In the genomic region with DNA sequence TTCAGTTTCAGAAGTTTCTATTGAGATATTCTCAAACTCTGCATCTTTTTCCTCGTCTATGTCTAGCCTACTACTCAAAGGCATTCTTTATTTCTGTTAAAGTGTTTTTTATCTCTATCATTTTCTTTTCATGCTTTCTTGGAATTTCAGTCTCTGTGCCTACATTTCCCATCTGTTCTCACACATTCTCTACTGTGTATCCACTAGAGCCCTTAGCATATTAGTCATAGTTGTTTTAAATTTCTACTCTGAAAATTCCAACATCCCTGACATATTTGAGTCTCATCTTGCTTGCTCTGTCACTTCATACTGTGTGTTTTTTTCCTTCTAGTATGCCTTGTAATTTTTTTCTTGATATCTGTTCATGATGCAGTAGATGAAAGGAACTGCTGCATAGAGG, we compare ENCODE assay signal across 15 cellular contexts.
A peak's percentile ranks its signal among the peaks of the same experiment; 100 is the strongest.
DNase-seq lines count a peak whose midpoint lies in the region; ATAC-seq, FAIRE-seq and TF ChIP-seq lines count a peak whose summit lies in the region.
"Had no signal": no experiment of that assay in that cellular context is flagged by ENCODE, and none has a peak within 500 bp of the region (broad histone marks: within the 10 kb centered on the region; RNA-seq: fewer than 3 reads in every experiment).

No MANE protein-coding gene starts in this region.

- intact Hi-C loops in PC-3 (cut with micrococcal nuclease) (loop anchor here (5.0 kb wide), 1 partner anchor 44 kb away; no protein-coding TSS in a partner anchor), endothelial cell of umbilical vein (cut with micrococcal nuclease) (loop anchor here (5.0 kb wide), 1 partner anchor 286 kb away; no protein-coding TSS in a partner anchor)

- peaks cover 12% of the 10 kb centered on the region for H3K4me1 Mint-ChIP-seq in stimulated activated memory B cell treated with anti-CD40 and anti-IgM and Interleukin-4, amounts not matched to agents 10 μg/mL and 1 μg/mL and 100 μg/mL, for 72 hours

- H3K9me3 Mint-ChIP-seq in stimulated activated memory B cell treated with anti-CD40 and anti-IgM and Interleukin-4, amounts not matched to agents 10 μg/mL and 1 μg/mL and 100 μg/mL, for 72 hours, result peaks cover 7% of the 10 kb centered on the region

- no peak overlapping the region for H2AFZ ChIP-seq in ACC112 (ENCODE audit: low read length, unreplicated experiment)
- H2AFZ ChIP-seq in PC-3 (ENCODE audit: low read length), result no peak overlapping the region
- H2AFZ ChIP-seq in endothelial cell of umbilical vein (ENCODE audit: low read depth, low read length), result no peak overlapping the region

- peak overlapping the region; percentile 87 for H3K27ac ChIP-seq in ACC112 (ENCODE audit: low read depth, low read length)
- H3K27ac ChIP-seq in PC-3 (ENCODE audit: low read length), result no peak overlapping the region
- peak overlapping the region; percentile 82 for H3K27ac ChIP-seq in endothelial cell of umbilical vein (ENCODE audit: insufficient read depth, low read depth, low read length)
- H3K27ac ChIP-seq: dorsolateral prefrontal cortex had no signal

- dilution Hi-C loops in endothelial cell of umbilical vein (cut with MboI; ENCODE audit: extremely low pct_ligation_motif_present, low sequenced_read_pairs), result no loop called here

- TF ChIP-seq POLR2A in endothelial cell of umbilical vein (IDR thresholded peaks at IDR 0.05; ENCODE audit: low read depth, low read length), result no peak

- peak overlapping the region; percentile 50; the same call in 1 of the 2 replicates for H3K4me3 ChIP-seq in ACC112 (ENCODE audit: low read depth, low read length)
- no peak overlapping the region for H3K4me3 ChIP-seq in PC-3 (ENCODE audit: low read length)
- peak overlapping the region in 1 of 3 experiments; percentile 46 for H3K4me3 ChIP-seq in endothelial cell of umbilical vein (replicated peaks in 1 of 3; ENCODE audit: insufficient read depth in 1 of 3, low read depth in 1 of 3, low read length in 3 of 3)
- H3K4me3 ChIP-seq: dorsolateral prefrontal cortex, heart right ventricle had no signal

- H3K36me3 ChIP-seq in ACC112 (ENCODE audit: insufficient read depth, low read length) (no peaks in the 10 kb centered on the region), PC-3 (ENCODE audit: low read depth, low read length) (no peaks in the 10 kb centered on the region), endothelial cell of umbilical vein (ENCODE audit: control insufficient read depth in 2 of 2, extremely low read depth in 1 of 2, insufficient read depth in 2 of 2, low read length in 2 of 2) (no peaks in the 10 kb centered on the region)
- H3K36me3 ChIP-seq: heart right ventricle had no signal

- POLR2A ChIA-PET in PC-3 (lab: Charles Lee; ENCODE audit: unreplicated experiment), result no interaction called here
- POLR2A ChIA-PET in endothelial cell of umbilical vein (lab: Charles Lee), result interaction anchor here (0.6 to 1.0 kb wide), 3 partner anchors 42 to 898 kb away, joined by 3 to 7 read pairs (median 5); no protein-coding TSS in a partner anchor

- BruUV-seq in PC-3 (replicated peaks; lab: Mats Ljungman, UMichigan), result TSS peak; percentile 50
- TSS peak; percentile 67 for BruUV-seq in endothelial cell of umbilical vein (replicated peaks; lab: Mats Ljungman, UMichigan)

- no peak overlapping the region for H3K4me3 Mint-ChIP-seq in stimulated activated memory B cell treated with anti-CD40 and anti-IgM and Interleukin-4, amounts not matched to agents 10 μg/mL and 1 μg/mL and 100 μg/mL, for 72 hours
- H3K4me3 Mint-ChIP-seq: activated naive CD8-positive, alpha-beta T cell treated with anti-CD3 and anti-CD28 coated beads, Interleukin-2, amount 50 U/mL, for 24 hours had no signal

- DNase-seq in PC-3, result peak; percentile 22
- DNase-seq in endothelial cell of umbilical vein (ENCODE audit: low read depth, low spot score), result no peak
- DNase-seq in myocyte (ENCODE audit: low read depth), result peak; percentile 11
- no peak for DNase-seq in GOT3 (lab: John Stamatoyannopoulos, UW)
- no peak for DNase-seq in stimulated activated CD4-positive, alpha-beta T cell treated with anti-CD3 and anti-CD28 coated beads, Interleukin-2, amount 100 ng/mL, for 48 hours
- DNase-seq: activated naive CD8-positive, alpha-beta T cell treated with anti-CD3 and anti-CD28 coated beads, Interleukin-2, amount 50 U/mL, for 24 hours; activated T-cell treated with anti-CD3 and anti-CD28 coated beads for 4 hours; dorsolateral prefrontal cortex; left ventricle myocardium superior; NCI-H2171 had no signal

- H3F3A ChIP-seq in PC-3 (ENCODE audit: low read length, unreplicated experiment), result peaks cover 8% of the 10 kb centered on the region

- no peak for ATAC-seq in PC-3
- ATAC-seq in stimulated activated memory B cell treated with anti-CD40 and anti-IgM and Interleukin-4, amounts not matched to agents 10 μg/mL and 1 μg/mL and 100 μg/mL, for 72 hours, result no peak
- ATAC-seq in HG03460 (IDR thresholded peaks at IDR 0.05; ENCODE audit: unreplicated experiment), result no peak
- ATAC-seq: activated CD4-positive, CD25-positive, alpha-beta regulatory T cell treated with anti-CD3 and anti-CD28 coated beads, Interleukin-2, amount 50 U/mL, for 24 hours; activated naive CD8-positive, alpha-beta T cell treated with anti-CD3 and anti-CD28 coated beads, Interleukin-2, amount 50 U/mL, for 24 hours had no signal

- no peaks in the 10 kb centered on the region for H3K27me3 ChIP-seq in ACC112 (ENCODE audit: insufficient read depth, low read length)
- H3K27me3 ChIP-seq in PC-3 (ENCODE audit: low read length), result no peaks in the 10 kb centered on the region
- no peaks in the 10 kb centered on the region for H3K27me3 ChIP-seq in endothelial cell of umbilical vein (ENCODE audit: control insufficient read depth in 2 of 2, insufficient read depth in 2 of 2, low read length in 2 of 2)
- H3K27me3 ChIP-seq: dorsolateral prefrontal cortex, heart right ventricle had no signal

- peaks cover 7% of the 10 kb centered on the region for H3K27me3 Mint-ChIP-seq in stimulated activated memory B cell treated with anti-CD40 and anti-IgM and Interleukin-4, amounts not matched to agents 10 μg/mL and 1 μg/mL and 100 μg/mL, for 72 hours
- H3K27me3 Mint-ChIP-seq: activated naive CD8-positive, alpha-beta T cell treated with anti-CD3 and anti-CD28 coated beads, Interleukin-2, amount 50 U/mL, for 24 hours had no signal

- H3K9me2 ChIP-seq in PC-3 (replicated peaks; ENCODE audit: low read length), result no peaks in the 10 kb centered on the region

- H3K36me3 Mint-ChIP-seq in stimulated activated memory B cell treated with anti-CD40 and anti-IgM and Interleukin-4, amounts not matched to agents 10 μg/mL and 1 μg/mL and 100 μg/mL, for 72 hours, result no peaks in the 10 kb centered on the region

- no peak for FAIRE-seq in endothelial cell of umbilical vein (lab: Jason Lieb, UNC)

- H3K4me1 ChIP-seq in ACC112 (ENCODE audit: control insufficient read depth, insufficient read depth, low read length, unreplicated experiment), result peaks cover 52% of the 10 kb centered on the region
- peaks cover 33% of the 10 kb centered on the region for H3K4me1 ChIP-seq in PC-3 (ENCODE audit: insufficient read depth, low read length)
- H3K4me1 ChIP-seq in endothelial cell of umbilical vein (ENCODE audit: control insufficient read depth, extremely low read depth, insufficient read depth, low read length), result peaks cover 62% of the 10 kb centered on the region

- CTCF ChIA-PET in PC-3 (lab: Charles Lee) (no interaction called here), endothelial cell of umbilical vein (lab: Charles Lee) (interaction anchor here (0.8 to 1.4 kb wide), 3 partner anchors 26 to 57 kb away, joined by 3 to 16 read pairs (median 3); no protein-coding TSS in a partner anchor)

- H3K9ac ChIP-seq in PC-3 (ENCODE audit: low read length) (no peak overlapping the region), endothelial cell of umbilical vein (replicated peaks; ENCODE audit: extremely low read depth, insufficient read depth, low read length) (peak overlapping the region; percentile 85)

- H3K27ac Mint-ChIP-seq in stimulated activated memory B cell treated with anti-CD40 and anti-IgM and Interleukin-4, amounts not matched to agents 10 μg/mL and 1 μg/mL and 100 μg/mL, for 72 hours, result no peak overlapping the region
- H3K27ac Mint-ChIP-seq: activated naive CD8-positive, alpha-beta T cell treated with anti-CD3 and anti-CD28 coated beads, Interleukin-2, amount 50 U/mL, for 24 hours had no signal

- H3K9me1 ChIP-seq in endothelial cell of umbilical vein (replicated peaks; ENCODE audit: control insufficient read depth, extremely low read depth, insufficient read depth, low read length), result no peaks in the 10 kb centered on the region

- peak overlapping the region; percentile 39; the same call in 1 of the 2 replicates for H3K4me2 ChIP-seq in PC-3 (ENCODE audit: low read length)
- peak overlapping the region; percentile 84 for H3K4me2 ChIP-seq in endothelial cell of umbilical vein (ENCODE audit: insufficient read depth, low read length)

- TF ChIP-seq CTCF in PC-3 (conservative IDR thresholded peaks at IDR 0.05; ENCODE audit: low read depth, low read length) (no peak), endothelial cell of umbilical vein (IDR thresholded peaks at IDR 0.05; ENCODE audit: extremely low read depth in 1 of 2, insufficient read depth in 1 of 2, low read depth in 1 of 2, low read length in 2 of 2) (no peak)

- no peaks in the 10 kb centered on the region for H3K9me3 ChIP-seq in PC-3 (ENCODE audit: low read length)
- H3K9me3 ChIP-seq in endothelial cell of umbilical vein (replicated peaks; ENCODE audit: control insufficient read depth, insufficient read depth, low read length), result no peaks in the 10 kb centered on the region

- H3K79me2 ChIP-seq in ACC112 (ENCODE audit: control insufficient read depth, insufficient read depth, low read length, unreplicated experiment), result no peaks in the 10 kb centered on the region
- no peaks in the 10 kb centered on the region for H3K79me2 ChIP-seq in PC-3 (ENCODE audit: low read length)
- no peaks in the 10 kb centered on the region for H3K79me2 ChIP-seq in endothelial cell of umbilical vein (ENCODE audit: control insufficient read depth, insufficient read depth, low read length)

- H4K20me1 ChIP-seq in PC-3 (ENCODE audit: low read length) (no peaks in the 10 kb centered on the region), endothelial cell of umbilical vein (replicated peaks; ENCODE audit: control insufficient read depth, extremely low read depth, insufficient read depth, low read length) (no peaks in the 10 kb centered on the region)

TF ChIP-seq in endothelial cell of umbilical vein, 7 proteins besides CTCF, POLR2A, EP300 and RAD21 (continues in another document):
- TF ChIP-seq, protein P1, sequence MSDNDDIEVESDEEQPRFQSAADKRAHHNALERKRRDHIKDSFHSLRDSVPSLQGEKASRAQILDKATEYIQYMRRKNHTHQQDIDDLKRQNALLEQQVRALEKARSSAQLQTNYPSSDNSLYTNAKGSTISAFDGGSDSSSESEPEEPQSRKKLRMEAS (IDR thresholded peaks at IDR 0.05; ENCODE audit: insufficient read depth, insufficient read length), result no peak
- TF ChIP-seq GATA2 (IDR thresholded peaks at IDR 0.05; ENCODE audit: insufficient read depth, insufficient read length, low read depth, low read length) (no peak), FOS (IDR thresholded peaks at IDR 0.05; ENCODE audit: borderline replicate concordance, insufficient read depth, low read length) (no peak), EZH2 (IDR thresholded peaks at IDR 0.05; ENCODE audit: borderline replicate concordance, low read depth, low read length, severe bottlenecking) (no peak), MYC (IDR thresholded peaks at IDR 0.05; ENCODE audit: low read depth, low read length) (no peak)

Comparison
In these comparisons a context has a peak if more than half of its experiments do, and no peak if none do; other contexts are left out.
1. DNase-seq: peak in PC-3 (single experiment) and myocyte (single experiment); none in endothelial cell of umbilical vein (single experiment), GOT3 (single experiment) and stimulated activated CD4-positive, alpha-beta T cell treated with anti-CD3 and anti-CD28 coated beads, Interleukin-2, amount 100 ng/mL, for 48 hours (0 of 2).